17 cellular contexts compared by ENCODE assay signal in genomic region chr3:183375787-183376186, GRCh38. TPM values are rescaled to one million over a fixed set of nuclear protein-coding genes. Genes with fewer than 3 reads are reported as not detected.
A peak's percentile ranks its signal among the peaks of the same experiment; 100 is the strongest.
DNase-seq lines count a peak whose midpoint lies in the region; ATAC-seq and TF ChIP-seq lines count a peak whose summit lies in the region.
"Had no signal": no experiment of that assay in that cellular context is flagged by ENCODE, and none has a peak within 500 bp of the region (broad histone marks: within the 10 kb centered on the region; RNA-seq: fewer than 3 reads in every experiment).

No MANE protein-coding gene starts in this region.

- H3K27ac Mint-ChIP-seq in activated naive CD8-positive, alpha-beta T cell treated with anti-CD3 and anti-CD28 coated beads, Interleukin-2, amount 50 U/mL, for 24 hours = peak overlapping the region; percentile 8
- no peak overlapping the region for H3K27ac Mint-ChIP-seq in stimulated activated memory B cell treated with anti-CD40 and anti-IgM and Interleukin-4, amounts not matched to agents 10 μg/mL and 1 μg/mL and 100 μg/mL, for 72 hours

- 59% methylated on average over 5 of the region's 5 CpGs for WGBS in prostate gland

- no peak for TF ChIP-seq POLR2A in prostate gland (IDR thresholded peaks at IDR 0.05)

- no peak for TF ChIP-seq CTCF in prostate gland (IDR thresholded peaks at IDR 0.05)

- H3K27me3 ChIP-seq in prostate gland (replicated peaks; ENCODE audit: insufficient read depth) (no peaks in the 10 kb centered on the region), SJCRH30 (no peaks in the 10 kb centered on the region)
- H3K27me3 ChIP-seq: gastrocnemius medialis had no signal

- DNase-seq in DMS53 (lab: John Stamatoyannopoulos, UW) = peak; percentile 25
- DNase-seq in DMS53 treated with DMSO at 0.1 percent for 48 hours (lab: John Stamatoyannopoulos, UW; ENCODE audit: unreplicated experiment) = no peak
- peak; percentile 97 for DNase-seq in NOMO-1 treated with DMSO at 0.1 percent for 48 hours (lab: John Stamatoyannopoulos, UW; ENCODE audit: unreplicated experiment)
- DNase-seq in activated naive CD8-positive, alpha-beta T cell treated with anti-CD3 and anti-CD28 coated beads, Interleukin-2, amount 50 U/mL, for 24 hours = no peak
- no peak for DNase-seq in dedifferentiated amniotic fluid mesenchymal stem cell (ENCODE audit: extremely low spot score)
- DNase-seq in prostate gland (ENCODE audit: low spot score) = no peak
- DNase-seq in SJCRH30 = no peak
- DNase-seq: activated T-cell treated with anti-CD3 and anti-CD28 coated beads, Interleukin-2, amount 50 U/mL, for 48 hours; cerebellar nuclear complex; gastrocnemius medialis; GM23248; NCI-H2171 treated with DMSO at 0.1 percent for 48 hours; stimulated activated CD4-positive, alpha-beta T cell treated with anti-CD3 and anti-CD28 coated beads, Interleukin-2, amount 100 ng/mL, for 24 hours had no signal

- H3K27ac ChIP-seq in prostate gland = no peak overlapping the region
- H3K27ac ChIP-seq in SJCRH30 = no peak overlapping the region
- H3K27ac ChIP-seq: 22Rv1, gastrocnemius medialis, GM23248 had no signal

- H3K4me3 ChIP-seq in prostate gland = no peak overlapping the region
- H3K4me3 ChIP-seq in SJCRH30 = no peak overlapping the region
- H3K4me3 ChIP-seq: BLaER1 treated with 17β-estradiol and CSF1 and Interleukin-3, amounts not matched to agents 10 nM and 100 nM; gastrocnemius medialis; GM23248 had no signal

- H3K4me3 Mint-ChIP-seq in activated naive CD8-positive, alpha-beta T cell treated with anti-CD3 and anti-CD28 coated beads, Interleukin-2, amount 50 U/mL, for 24 hours = no peak overlapping the region
- H3K4me3 Mint-ChIP-seq in stimulated activated memory B cell treated with anti-CD40 and anti-IgM and Interleukin-4, amounts not matched to agents 10 μg/mL and 1 μg/mL and 100 μg/mL, for 72 hours = no peak overlapping the region

- H3K4me1 ChIP-seq in prostate gland (replicated peaks) (no peaks in the 10 kb centered on the region), SJCRH30 (peaks cover 3% of the 10 kb centered on the region; the same call in 1 of the 2 replicates)

- peaks cover 2% of the 10 kb centered on the region for H3K36me3 Mint-ChIP-seq in activated naive CD8-positive, alpha-beta T cell treated with anti-CD3 and anti-CD28 coated beads, Interleukin-2, amount 50 U/mL, for 24 hours (ENCODE audit: low read depth)
- H3K36me3 Mint-ChIP-seq in stimulated activated memory B cell treated with anti-CD40 and anti-IgM and Interleukin-4, amounts not matched to agents 10 μg/mL and 1 μg/mL and 100 μg/mL, for 72 hours = peaks cover 8% of the 10 kb centered on the region

- peaks cover 50% of the 10 kb centered on the region for H3K4me1 Mint-ChIP-seq in activated naive CD8-positive, alpha-beta T cell treated with anti-CD3 and anti-CD28 coated beads, Interleukin-2, amount 50 U/mL, for 24 hours
- peaks cover 37% of the 10 kb centered on the region for H3K4me1 Mint-ChIP-seq in stimulated activated memory B cell treated with anti-CD40 and anti-IgM and Interleukin-4, amounts not matched to agents 10 μg/mL and 1 μg/mL and 100 μg/mL, for 72 hours

- intact Hi-C loops in prostate gland (cut with DNase I) = no loop called here

- H3K27me3 Mint-ChIP-seq in activated naive CD8-positive, alpha-beta T cell treated with anti-CD3 and anti-CD28 coated beads, Interleukin-2, amount 50 U/mL, for 24 hours = peaks cover 3% of the 10 kb centered on the region
- H3K27me3 Mint-ChIP-seq in stimulated activated memory B cell treated with anti-CD40 and anti-IgM and Interleukin-4, amounts not matched to agents 10 μg/mL and 1 μg/mL and 100 μg/mL, for 72 hours = peaks cover 20% of the 10 kb centered on the region

- H3K9me3 Mint-ChIP-seq in activated naive CD8-positive, alpha-beta T cell treated with anti-CD3 and anti-CD28 coated beads, Interleukin-2, amount 50 U/mL, for 24 hours = no peaks in the 10 kb centered on the region
- H3K9me3 Mint-ChIP-seq in stimulated activated memory B cell treated with anti-CD40 and anti-IgM and Interleukin-4, amounts not matched to agents 10 μg/mL and 1 μg/mL and 100 μg/mL, for 72 hours = no peaks in the 10 kb centered on the region

- H3K9me3 ChIP-seq in prostate gland = no peaks in the 10 kb centered on the region
- no peaks in the 10 kb centered on the region for H3K9me3 ChIP-seq in SJCRH30 (replicated peaks)
- H3K9me3 ChIP-seq: BLaER1 treated with 17β-estradiol and CSF1 and Interleukin-3, amounts not matched to agents 10 nM and 100 nM; gastrocnemius medialis had no signal

- ATAC-seq in activated naive CD8-positive, alpha-beta T cell treated with anti-CD3 and anti-CD28 coated beads, Interleukin-2, amount 50 U/mL, for 24 hours = no peak
- ATAC-seq in stimulated activated memory B cell treated with anti-CD40 and anti-IgM and Interleukin-4, amounts not matched to agents 10 μg/mL and 1 μg/mL and 100 μg/mL, for 72 hours = peak; percentile 74
- ATAC-seq: gastrocnemius medialis, Right ventricle myocardium inferior had no signal

- no peaks in the 10 kb centered on the region for H3K36me3 ChIP-seq in prostate gland
- no peaks in the 10 kb centered on the region for H3K36me3 ChIP-seq in SJCRH30
- H3K36me3 ChIP-seq: gastrocnemius medialis had no signal

RNA-seq across cellular contexts. Expression of gene MCF2L2, which starts 52.6 kb away (rescaled TPM):
- total RNA-seq in prostate gland = 1 to 10 TPM in 1 of 2 donors, under 1 TPM in 1; 0.41 to 4.0 TPM
- total RNA-seq in SJCRH30 (2014; rRNA removed; shearing (Covaris generic)) = 0.08 and 0.12 TPM in 2 replicates
- total RNA-seq: GM23248 had no signal

Comparison
In these comparisons a context has a peak if more than half of its experiments do, and no peak if none do; other contexts are left out.
1. DNase-seq: peak in DMS53 (single experiment) and NOMO-1 treated with DMSO at 0.1 percent for 48 hours (single experiment); none in DMS53 treated with DMSO at 0.1 percent for 48 hours (single experiment), activated naive CD8-positive, alpha-beta T cell treated with anti-CD3 and anti-CD28 coated beads, Interleukin-2, amount 50 U/mL, for 24 hours (single experiment), dedifferentiated amniotic fluid mesenchymal stem cell (single experiment), prostate gland (single experiment) and SJCRH30 (0 of 2).